Comparison of ENCODE assay signal across 10 cellular contexts in genomic region chr2:171878481-171878993, GRCh38. TPM values are rescaled to one million over a fixed set of nuclear protein-coding genes. Genes with fewer than 3 reads are reported as not detected.
DNase-seq lines count a peak whose midpoint lies in the region; TF ChIP-seq lines count a peak whose summit lies in the region.
"Had no signal": no experiment of that assay in that cellular context is flagged by ENCODE, and none has a peak within 500 bp of the region (broad histone marks: within the 10 kb centered on the region; RNA-seq: fewer than 3 reads in every experiment).

No MANE protein-coding gene starts in this region.

- peaks cover 6 to 17% of the 10 kb centered on the region in 2 donors for H3K4me1 ChIP-seq in adrenal gland (replicated peaks in 1 of 2)
- H3K4me1 ChIP-seq in hepatocyte (ENCODE audit: insufficient read depth), result no peaks in the 10 kb centered on the region
- H3K4me1 ChIP-seq in urinary bladder (ENCODE audit: insufficient read depth), result peaks cover 2% of the 10 kb centered on the region
- H3K4me1 ChIP-seq in Caco-2, result no peaks in the 10 kb centered on the region

- TF ChIP-seq CTCF in adrenal gland (IDR thresholded peaks at IDR 0.05) (no peak), hepatocyte (IDR thresholded peaks at IDR 0.05; ENCODE audit: poor library complexity) (no peak), Caco-2 (IDR thresholded peaks at IDR 0.05; ENCODE audit: insufficient read depth in 1 of 2, low read depth in 1 of 2, low read length in 1 of 2, severe bottlenecking in 1 of 2, unreplicated experiment in 1 of 2) (no peak)

- POLR2A ChIA-PET in Caco-2 (lab: Charles Lee), result no interaction called here

- no peaks in the 10 kb centered on the region for H3K79me2 ChIP-seq in hepatocyte

- H3K9me3 ChIP-seq in adrenal gland (replicated peaks in 1 of 3), result no peaks in the 10 kb centered on the region
- no peaks in the 10 kb centered on the region for H3K9me3 ChIP-seq in hepatocyte (ENCODE audit: low read depth)
- no peaks in the 10 kb centered on the region for H3K9me3 ChIP-seq in Caco-2

- H3K9me3 Mint-ChIP-seq in activated naive CD8-positive, alpha-beta T cell (ENCODE audit: low read depth), result no peaks in the 10 kb centered on the region
- peaks cover 4% of the 10 kb centered on the region for H3K9me3 Mint-ChIP-seq in activated naive CD8-positive, alpha-beta T cell treated with anti-CD3 and anti-CD28 coated beads for 36 hours
- H3K9me3 Mint-ChIP-seq in Caco-2 (ENCODE audit: unreplicated experiment), result no peaks in the 10 kb centered on the region

- no peak overlapping the region for H3K4me3 Mint-ChIP-seq in activated naive CD8-positive, alpha-beta T cell
- H3K4me3 Mint-ChIP-seq in activated naive CD8-positive, alpha-beta T cell treated with anti-CD3 and anti-CD28 coated beads for 36 hours, result no peak overlapping the region
- H3K4me3 Mint-ChIP-seq in Caco-2 (ENCODE audit: unreplicated experiment), result no peak overlapping the region

- no TSS peak for BruUV-seq in Caco-2 (replicated peaks; lab: Mats Ljungman, UMichigan)

- H3K27ac ChIP-seq in adrenal gland (peak overlapping the region in 2 of 5 donors; percentile 18 to 51), hepatocyte (peak overlapping the region; percentile 37), urinary bladder (ENCODE audit: low read depth) (peak overlapping the region; percentile 59)
- H3K27ac ChIP-seq: VCaP had no signal

- H3K27me3 ChIP-seq in adrenal gland (no peaks in the 10 kb centered on the region), hepatocyte (no peaks in the 10 kb centered on the region), Caco-2 (replicated peaks; ENCODE audit: control insufficient read depth, insufficient read depth, low read length) (no peaks in the 10 kb centered on the region)

- no peak for TF ChIP-seq POLR2A in adrenal gland (IDR thresholded peaks at IDR 0.05)

- 10 to 31% (median 19%) methylated on average over 2 of the region's 2 CpGs for WGBS in adrenal gland, 4 donors
- 28% methylated on average over 2 of the region's 2 CpGs for WGBS in hepatocyte (ENCODE audit: low lambda C conversion rate, missing lambda C conversion rate)
- WGBS in urinary bladder, result 18% methylated on average over 2 of the region's 2 CpGs

- peaks cover 34% of the 10 kb centered on the region for H3K4me1 Mint-ChIP-seq in activated naive CD8-positive, alpha-beta T cell (ENCODE audit: low read depth)
- peaks cover 33% of the 10 kb centered on the region for H3K4me1 Mint-ChIP-seq in activated naive CD8-positive, alpha-beta T cell treated with anti-CD3 and anti-CD28 coated beads for 36 hours
- H3K4me1 Mint-ChIP-seq in Caco-2 (ENCODE audit: low read depth, unreplicated experiment), result no peaks in the 10 kb centered on the region

- no peak for DNase-seq in activated naive CD8-positive, alpha-beta T cell treated with anti-CD3 and anti-CD28 coated beads for 36 hours
- DNase-seq in adrenal gland (peak in 5 of 7 donors; percentile 35 to 70 (median 38)), hepatocyte (ENCODE audit: low spot score) (peak; percentile 28), NCI-H1417 treated with DMSO at 0.1 percent for 48 hours (lab: John Stamatoyannopoulos, UW) (no peak), SHP77 treated with DMSO at 0.1 percent for 48 hours (lab: John Stamatoyannopoulos, UW) (no peak), Caco-2 (no peak)
- DNase-seq: stimulated activated naive CD4-positive, alpha-beta T cell treated with Interleukin-2 at 50 U/mL for 16 hours had no signal

- no peaks in the 10 kb centered on the region for H3K27me3 Mint-ChIP-seq in activated naive CD8-positive, alpha-beta T cell
- H3K27me3 Mint-ChIP-seq in activated naive CD8-positive, alpha-beta T cell treated with anti-CD3 and anti-CD28 coated beads for 36 hours, result no peaks in the 10 kb centered on the region
- H3K27me3 Mint-ChIP-seq in Caco-2 (ENCODE audit: insufficient read depth, unreplicated experiment), result no peaks in the 10 kb centered on the region

- peaks cover 17% of the 10 kb centered on the region for H3K36me3 Mint-ChIP-seq in activated naive CD8-positive, alpha-beta T cell
- peaks cover 15% of the 10 kb centered on the region for H3K36me3 Mint-ChIP-seq in activated naive CD8-positive, alpha-beta T cell treated with anti-CD3 and anti-CD28 coated beads for 36 hours
- H3K36me3 Mint-ChIP-seq in Caco-2 (ENCODE audit: insufficient read depth, unreplicated experiment), result no peaks in the 10 kb centered on the region

- no peak overlapping the region for H3K4me3 ChIP-seq in adrenal gland
- H3K4me3 ChIP-seq in hepatocyte, result no peak overlapping the region
- H3K4me3 ChIP-seq in urinary bladder (ENCODE audit: low read depth, low read length), result no peak overlapping the region
- no peak overlapping the region for H3K4me3 ChIP-seq in Caco-2 (ENCODE audit: low read depth, low read length)

- H3K4me2 ChIP-seq in hepatocyte, result no peak overlapping the region

- H3K36me3 ChIP-seq in adrenal gland (replicated peaks in 1 of 2) (no peaks in the 10 kb centered on the region), hepatocyte (replicated peaks; ENCODE audit: insufficient read depth, low read depth) (no peaks in the 10 kb centered on the region), urinary bladder (ENCODE audit: insufficient read depth) (no peaks in the 10 kb centered on the region), Caco-2 (ENCODE audit: control insufficient read depth, insufficient read depth, low read length) (no peaks in the 10 kb centered on the region)

- intact Hi-C loops in adrenal gland (cut with DNase I) (no loop called here), Caco-2 (cut with micrococcal nuclease; ENCODE audit: unreplicated experiment) (no loop called here)

- no peaks in the 10 kb centered on the region for H3K9me2 ChIP-seq in hepatocyte (replicated peaks; ENCODE audit: insufficient read depth)

- H2AFZ ChIP-seq in hepatocyte, result no peak overlapping the region

- no peaks in the 10 kb centered on the region for H4K20me1 ChIP-seq in hepatocyte (ENCODE audit: insufficient read depth, poor library complexity, severe bottlenecking)

- CTCF ChIA-PET in Caco-2 (lab: Charles Lee), result no interaction called here

- peak overlapping the region; percentile 5 for H3K27ac Mint-ChIP-seq in activated naive CD8-positive, alpha-beta T cell
- no peak overlapping the region for H3K27ac Mint-ChIP-seq in activated naive CD8-positive, alpha-beta T cell treated with anti-CD3 and anti-CD28 coated beads for 36 hours
- H3K27ac Mint-ChIP-seq in Caco-2 (ENCODE audit: unreplicated experiment), result no peak overlapping the region

RNA-seq across cellular contexts. Expression of gene SLC25A12, which starts 15.5 kb away (rescaled TPM):
- total RNA-seq in activated naive CD8-positive, alpha-beta T cell treated with anti-CD3 and anti-CD28 coated beads for 36 hours, result 10 to 100 TPM; 24.5 to 25.5 TPM
- total RNA-seq in adrenal gland (10 to 100 TPM in 7 of 8 donors, 1 to 10 TPM in 1; 9.2 to 26.0 (median 19.5) TPM), hepatocyte (9.4 and 11.1 TPM in 2 replicates), urinary bladder (56.0 TPM), Caco-2 (2022) (5.0 and 5.3 TPM in 2 replicates)
- polyA plus RNA-seq in adrenal gland (10 to 100 TPM; 20.9 to 22.2 (median 22.0) TPM), hepatocyte (3.8 and 7.1 TPM in 2 replicates), urinary bladder (37.2 TPM)

RNA-seq across cellular contexts. Expression of gene HAT1, which starts 43.7 kb away (rescaled TPM):
- 10 to 100 TPM; 92.4 to 95.6 TPM for total RNA-seq in activated naive CD8-positive, alpha-beta T cell treated with anti-CD3 and anti-CD28 coated beads for 36 hours
- total RNA-seq in adrenal gland, result 10 to 100 TPM; 19.8 to 47.5 (median 35.2) TPM
- polyA plus RNA-seq in adrenal gland, result 100 to 1,000 TPM in 1 of 3 donors, 10 to 100 TPM in 1, 1 to 10 TPM in 1; 9.3 to 103 (median 13.0) TPM
- total RNA-seq in hepatocyte, result 34.4 and 35.3 TPM in 2 replicates
- polyA plus RNA-seq in hepatocyte, result 54.3 and 56.7 TPM in 2 replicates
- 60.8 TPM for total RNA-seq in urinary bladder
- 39.3 TPM for polyA plus RNA-seq in urinary bladder
- 72.0 and 74.3 TPM in 2 replicates for total RNA-seq in Caco-2 (2022)

Comparison
In these comparisons a context has a peak if more than half of its experiments do, and no peak if none do; other contexts are left out.
1. DNase-seq: peak in adrenal gland (5 of 7) and hepatocyte (single experiment); none in activated naive CD8-positive, alpha-beta T cell treated with anti-CD3 and anti-CD28 coated beads for 36 hours (single experiment), NCI-H1417 treated with DMSO at 0.1 percent for 48 hours (single experiment), SHP77 treated with DMSO at 0.1 percent for 48 hours (single experiment) and Caco-2 (0 of 2).